ENCODE assay signal across 21 cellular contexts in genomic region chr16:51591480-51591879, GRCh38.
"Had no signal": no experiment of that assay in that cellular context is flagged by ENCODE, and none has a peak within 500 bp of the region (broad histone marks: within the 10 kb centered on the region; RNA-seq: fewer than 3 reads in every experiment).

No MANE protein-coding gene starts in this region.

- H3K27ac Mint-ChIP-seq: activated B cell treated with CpG ODN at 0.5 μM for 24 hours; activated CD4-positive, alpha-beta T cell treated with anti-CD3 and anti-CD28 coated beads for 36 hours; activated naive CD8-positive, alpha-beta T cell treated with anti-CD3 and anti-CD28 coated beads for 36 hours; naive thymus-derived CD8-positive, alpha-beta T cell; stimulated activated memory B cell treated with anti-CD40 and anti-IgM and Interleukin-4, amounts not matched to agents 10 μg/mL and 1 μg/mL and 100 μg/mL, for 72 hours had no signal

- H3K27ac ChIP-seq: dorsolateral prefrontal cortex, heart right ventricle, pancreas, stomach, suprapubic skin, transverse colon, uterus had no signal

- H3K4me3 ChIP-seq: heart right ventricle, lung, pancreas, suprapubic skin, transverse colon, uterus had no signal

- H3K4me1 ChIP-seq: heart right ventricle, suprapubic skin, transverse colon, uterus had no signal

- H3K36me3 ChIP-seq: heart right ventricle, pancreas, stomach, suprapubic skin, transverse colon, uterus had no signal

- H3K9me3 Mint-ChIP-seq: activated B cell treated with CpG ODN at 0.5 μM for 24 hours; activated naive CD8-positive, alpha-beta T cell treated with anti-CD3 and anti-CD28 coated beads for 36 hours; central memory CD8-positive, alpha-beta T cell had no signal

- H3K27me3 Mint-ChIP-seq: activated B cell treated with CpG ODN at 0.5 μM for 24 hours; activated CD4-positive, alpha-beta T cell treated with anti-CD3 and anti-CD28 coated beads for 36 hours; central memory CD8-positive, alpha-beta T cell; naive thymus-derived CD8-positive, alpha-beta T cell; stimulated activated memory B cell treated with anti-CD40 and anti-IgM and Interleukin-4, amounts not matched to agents 10 μg/mL and 1 μg/mL and 100 μg/mL, for 72 hours had no signal

- DNase-seq: activated B cell treated with CpG ODN at 0.5 μM for 24 hours; activated CD4-positive, alpha-beta T cell treated with anti-CD3 and anti-CD28 coated beads for 36 hours; activated CD4-positive, alpha-beta T cell treated with anti-CD3 and anti-CD28 coated beads, Interleukin-2, amount 50 U/mL, for 48 hours; activated naive CD4-positive, alpha-beta T cell treated with Interleukin-2 at 50 U/mL for 16 hours; activated naive CD8-positive, alpha-beta T cell treated with anti-CD3 and anti-CD28 coated beads for 36 hours; activated T-cell treated with anti-CD3 and anti-CD28 coated beads, Interleukin-2, amount 50 U/mL, for 48 hours; dorsolateral prefrontal cortex; heart right ventricle; naive thymus-derived CD8-positive, alpha-beta T cell; pancreas; small intestine; stimulated activated CD4-positive, alpha-beta T cell treated with anti-CD3 and anti-CD28 coated beads, Interleukin-15, amount 100 ng/mL, for 24 hours; stomach; T1000; transverse colon; uterus had no signal

- H3K4me3 Mint-ChIP-seq: activated B cell treated with CpG ODN at 0.5 μM for 24 hours; activated CD4-positive, alpha-beta T cell treated with anti-CD3 and anti-CD28 coated beads for 36 hours; activated naive CD8-positive, alpha-beta T cell treated with anti-CD3 and anti-CD28 coated beads for 36 hours; central memory CD8-positive, alpha-beta T cell; naive thymus-derived CD8-positive, alpha-beta T cell; stimulated activated memory B cell treated with anti-CD40 and anti-IgM and Interleukin-4, amounts not matched to agents 10 μg/mL and 1 μg/mL and 100 μg/mL, for 72 hours had no signal

- ATAC-seq: activated CD4-positive, alpha-beta T cell treated with anti-CD3 and anti-CD28 coated beads for 36 hours; heart right ventricle; naive thymus-derived CD8-positive, alpha-beta T cell; sciatic nerve; stimulated activated memory B cell treated with anti-CD40 and anti-IgM and Interleukin-4, amounts not matched to agents 10 μg/mL and 1 μg/mL and 100 μg/mL, for 72 hours had no signal

- H3K9me3 ChIP-seq: heart right ventricle, pancreas, stomach, suprapubic skin, transverse colon, uterus had no signal

- H3K27me3 ChIP-seq: pancreas, stomach, transverse colon, uterus had no signal

- H3K4me1 Mint-ChIP-seq: activated B cell treated with CpG ODN at 0.5 μM for 24 hours; activated CD4-positive, alpha-beta T cell treated with anti-CD3 and anti-CD28 coated beads for 36 hours; activated naive CD8-positive, alpha-beta T cell treated with anti-CD3 and anti-CD28 coated beads for 36 hours; central memory CD8-positive, alpha-beta T cell; naive thymus-derived CD8-positive, alpha-beta T cell; stimulated activated memory B cell treated with anti-CD40 and anti-IgM and Interleukin-4, amounts not matched to agents 10 μg/mL and 1 μg/mL and 100 μg/mL, for 72 hours had no signal

- H3K36me3 Mint-ChIP-seq: activated naive CD8-positive, alpha-beta T cell treated with anti-CD3 and anti-CD28 coated beads for 36 hours; naive thymus-derived CD8-positive, alpha-beta T cell; stimulated activated memory B cell treated with anti-CD40 and anti-IgM and Interleukin-4, amounts not matched to agents 10 μg/mL and 1 μg/mL and 100 μg/mL, for 72 hours had no signal
